In genomic region chr2:62774555-62775366, GRCh38 we compare ENCODE assay signal across 7 cellular contexts.
A peak's percentile ranks its signal among the peaks of the same experiment; 100 is the strongest.
DNase-seq lines count a peak whose midpoint lies in the region; ATAC-seq, FAIRE-seq and TF ChIP-seq lines count a peak whose summit lies in the region.

No MANE protein-coding gene starts in this region.

- no peak overlapping the region; the same call in 1 of the 2 replicates for H3K9ac ChIP-seq in PC-3 (ENCODE audit: low read length)

- TF ChIP-seq CTCF in PC-3 (conservative IDR thresholded peaks at IDR 0.05; ENCODE audit: low read depth, low read length), result peak; percentile 80

- H4K20me1 ChIP-seq in PC-3 (ENCODE audit: low read length), result no peaks in the 10 kb centered on the region

- H3K9me2 ChIP-seq in PC-3 (replicated peaks; ENCODE audit: low read length), result no peaks in the 10 kb centered on the region

- H3K27ac ChIP-seq in PC-3 (ENCODE audit: low read length), result peak overlapping the region; percentile 31

- H3K36me3 Mint-ChIP-seq in T-helper 2 cell treated with Interferon-gamma antibody and Interleukin-4, amounts not matched to agents 5 μg/mL and 100 μg/mL, for 36 hours (ENCODE audit: low read depth), result no peaks in the 10 kb centered on the region

- no peak for FAIRE-seq in urothelium cell line (lab: Jason Lieb, UNC)

- H3K4me1 ChIP-seq in PC-3 (ENCODE audit: insufficient read depth, low read length), result peaks cover 14% of the 10 kb centered on the region

- H3K4me3 Mint-ChIP-seq in T-helper 2 cell treated with Interferon-gamma antibody and Interleukin-4, amounts not matched to agents 5 μg/mL and 100 μg/mL, for 36 hours, result no peak overlapping the region

- H3K4me1 Mint-ChIP-seq in T-helper 2 cell treated with Interferon-gamma antibody and Interleukin-4, amounts not matched to agents 5 μg/mL and 100 μg/mL, for 36 hours (ENCODE audit: low read depth), result peaks cover 4% of the 10 kb centered on the region

- no peaks in the 10 kb centered on the region for H3K36me3 ChIP-seq in PC-3 (ENCODE audit: low read depth, low read length)

- no peaks in the 10 kb centered on the region for H3K9me3 ChIP-seq in PC-3 (ENCODE audit: low read length)

- no TSS peak for BruUV-seq in PC-3 (replicated peaks; lab: Mats Ljungman, UMichigan)

- H3F3A ChIP-seq in PC-3 (ENCODE audit: low read length, unreplicated experiment), result no peaks in the 10 kb centered on the region

- no peaks in the 10 kb centered on the region for H3K27me3 Mint-ChIP-seq in T-helper 2 cell treated with Interferon-gamma antibody and Interleukin-4, amounts not matched to agents 5 μg/mL and 100 μg/mL, for 36 hours (ENCODE audit: low read depth)

- no peak overlapping the region for H3K4me3 ChIP-seq in PC-3 (ENCODE audit: low read length)

- CTCF ChIA-PET in PC-3 (lab: Charles Lee), result interaction anchor here (2.2 kb wide), 1 partner anchor 317 kb away, joined by 15 read pairs; no protein-coding TSS in a partner anchor

- intact Hi-C loops in PC-3 (cut with micrococcal nuclease), result loop anchor here (1.0 to 5.0 kb wide), 5 partner anchors 69 to 782 kb away; partner anchors contain the start of genes EHBP1 and TMEM17

- H3K79me2 ChIP-seq in PC-3 (ENCODE audit: low read length), result no peaks in the 10 kb centered on the region

- H3K4me2 ChIP-seq in PC-3 (ENCODE audit: low read length), result peak overlapping the region; percentile 29; the same call in 1 of the 2 replicates

- H2AFZ ChIP-seq in PC-3 (ENCODE audit: low read length), result no peak overlapping the region

- POLR2A ChIA-PET in PC-3 (lab: Charles Lee; ENCODE audit: unreplicated experiment), result interaction anchor here (0.6 to 0.7 kb wide), 2 partner anchors 157 to 642 kb away, joined by 3 to 4 read pairs; no protein-coding TSS in a partner anchor

- H3K9me3 Mint-ChIP-seq in T-helper 2 cell treated with Interferon-gamma antibody and Interleukin-4, amounts not matched to agents 5 μg/mL and 100 μg/mL, for 36 hours, result no peaks in the 10 kb centered on the region

- H3K27ac Mint-ChIP-seq in T-helper 2 cell treated with Interferon-gamma antibody and Interleukin-4, amounts not matched to agents 5 μg/mL and 100 μg/mL, for 36 hours, result no peak overlapping the region

- peak; percentile 42 for ATAC-seq in HG03442 (IDR thresholded peaks at IDR 0.05; ENCODE audit: unreplicated experiment)
- ATAC-seq in PC-3, result peak; percentile 81

- DNase-seq in GDM1 (lab: John Stamatoyannopoulos, UW) (peak; percentile 2), PC-3 (peak; percentile 80), middle frontal gyrus (ENCODE audit: extremely low spot score, low spot score) (peak; percentile 28), urothelium cell line (ENCODE audit: low spot score) (no peak)
- peak; percentile 4 for DNase-seq in effector CD4-positive, alpha-beta T cell
- no peak for DNase-seq in T-helper 2 cell treated with Interferon-gamma antibody and Interleukin-4, amounts not matched to agents 5 μg/mL and 100 μg/mL, for 36 hours (ENCODE audit: low spot score)

- H3K27me3 ChIP-seq in PC-3 (ENCODE audit: low read length), result no peaks in the 10 kb centered on the region

Comparison
In these comparisons a context has a peak if more than half of its experiments do, and no peak if none do; other contexts are left out.
1. DNase-seq: peak in GDM1 (single experiment), PC-3 (single experiment), effector CD4-positive, alpha-beta T cell (single experiment) and middle frontal gyrus (single experiment); none in T-helper 2 cell treated with Interferon-gamma antibody and Interleukin-4, amounts not matched to agents 5 μg/mL and 100 μg/mL, for 36 hours (single experiment) and urothelium cell line (single experiment).